18 cellular contexts compared by ENCODE assay signal in genomic region chr10:75513292-75513691, GRCh38.
DNase-seq lines count a peak whose midpoint lies in the region; ATAC-seq and TF ChIP-seq lines count a peak whose summit lies in the region.
"Had no signal": no experiment of that assay in that cellular context is flagged by ENCODE, and none has a peak within 500 bp of the region (broad histone marks: within the 10 kb centered on the region; RNA-seq: fewer than 3 reads in every experiment).

No MANE protein-coding gene starts in this region.

- H3K27ac Mint-ChIP-seq in nephron progenitor cell, result peak overlapping the region; percentile 79
- H3K27ac Mint-ChIP-seq in stimulated activated naive CD8-positive, alpha-beta T cell treated with anti-CD3 and anti-CD28 coated beads, Interleukin-15, amount 100 ng/mL, for 72 hours, result peak overlapping the region in 1 of 2 donors; percentile 56
- H3K27ac Mint-ChIP-seq: CD8-positive, alpha-beta memory T cell; HFFc6 had no signal

- H3K36me3 Mint-ChIP-seq in nephron progenitor cell (ENCODE audit: low read depth), result peaks cover 31% of the 10 kb centered on the region
- H3K36me3 Mint-ChIP-seq: CD8-positive, alpha-beta memory T cell had no signal

- H3K36me3 ChIP-seq in HEK293 (ENCODE audit: control insufficient read depth in 2 of 2, insufficient read depth in 1 of 2, low read length in 2 of 2) (no peaks in the 10 kb centered on the region), esophagus muscularis mucosa (no peaks in the 10 kb centered on the region), thoracic aorta (no peaks in the 10 kb centered on the region)
- H3K36me3 ChIP-seq: HAP-1 had no signal

- H3K4me1 Mint-ChIP-seq in nephron progenitor cell, result peaks cover 55% of the 10 kb centered on the region
- peaks cover 10% of the 10 kb centered on the region for H3K4me1 Mint-ChIP-seq in stimulated activated naive CD8-positive, alpha-beta T cell treated with anti-CD3 and anti-CD28 coated beads, Interleukin-15, amount 100 ng/mL, for 72 hours

- peaks cover 41% of the 10 kb centered on the region for H3K9me3 Mint-ChIP-seq in nephron progenitor cell
- H3K9me3 Mint-ChIP-seq in stimulated activated naive CD8-positive, alpha-beta T cell treated with anti-CD3 and anti-CD28 coated beads, Interleukin-15, amount 100 ng/mL, for 72 hours, result peaks cover 0 to 7% of the 10 kb centered on the region in 2 donors
- H3K9me3 Mint-ChIP-seq: HFFc6 had no signal

- peak overlapping the region; percentile 33; the same call in 1 of the 2 replicates for H3K27ac ChIP-seq in HEK293 (ENCODE audit: extremely low read depth, low read depth, low read length)
- peak overlapping the region in 3 of 4 donors; percentile 20 to 47 (median 32) for H3K27ac ChIP-seq in esophagus muscularis mucosa (replicated peaks in 1 of 4)
- peak overlapping the region in 1 of 2 donors; percentile 26 for H3K27ac ChIP-seq in thoracic aorta
- H3K27ac ChIP-seq: A549, HL-60 had no signal

- WGBS in esophagus muscularis mucosa, result 75% methylated on average over 4 of the region's 4 CpGs

- H3K4me1 ChIP-seq in HEK293 (ENCODE audit: control insufficient read depth, insufficient read depth, low read length), result peaks cover 21% of the 10 kb centered on the region
- peaks cover 4 to 59% (median 49%) of the 10 kb centered on the region in 4 donors for H3K4me1 ChIP-seq in esophagus muscularis mucosa
- peaks cover 6 to 53% of the 10 kb centered on the region in 2 donors for H3K4me1 ChIP-seq in thoracic aorta (ENCODE audit: control insufficient read depth in 1 of 2, low read depth in 2 of 2)
- H3K4me1 ChIP-seq: HAP-1 had no signal

- intact Hi-C loops in esophagus muscularis mucosa (cut with DNase I), result no loop called here

- H3K27me3 Mint-ChIP-seq in nephron progenitor cell (ENCODE audit: low read depth, poor library complexity), result peaks cover 14% of the 10 kb centered on the region
- peaks cover 20% of the 10 kb centered on the region for H3K27me3 Mint-ChIP-seq in stimulated activated naive CD8-positive, alpha-beta T cell treated with anti-CD3 and anti-CD28 coated beads, Interleukin-15, amount 100 ng/mL, for 72 hours

- no peak for TF ChIP-seq EP300 in esophagus muscularis mucosa (IDR thresholded peaks at IDR 0.05)

- no peaks in the 10 kb centered on the region for H3K27me3 ChIP-seq in esophagus muscularis mucosa
- H3K27me3 ChIP-seq in thoracic aorta (replicated peaks; ENCODE audit: insufficient read depth), result no peaks in the 10 kb centered on the region

- H3K9me3 ChIP-seq in HEK293 (ENCODE audit: control insufficient read depth, insufficient read depth, low read depth, low read length) (no peaks in the 10 kb centered on the region), esophagus muscularis mucosa (no peaks in the 10 kb centered on the region), thoracic aorta (no peaks in the 10 kb centered on the region)
- H3K9me3 ChIP-seq: HAP-1 had no signal

- CTCF ChIA-PET in HEK293 (lab: Yijun Ruan, JAX), result no interaction called here

- H3K4me3 ChIP-seq in HEK293 (ENCODE audit: low read depth, low read length) (no peak overlapping the region), esophagus muscularis mucosa (no peak overlapping the region), thoracic aorta (peak overlapping the region; percentile 13)
- H3K4me3 ChIP-seq: A549, GM12878, HAP-1, K562 had no signal

- H3K4me3 Mint-ChIP-seq in nephron progenitor cell, result peak overlapping the region; percentile 59
- no peak overlapping the region for H3K4me3 Mint-ChIP-seq in stimulated activated naive CD8-positive, alpha-beta T cell treated with anti-CD3 and anti-CD28 coated beads, Interleukin-15, amount 100 ng/mL, for 72 hours
- H3K4me3 Mint-ChIP-seq: CD14-positive monocyte; CD8-positive, alpha-beta memory T cell; HFFc6 had no signal

- DNase-seq in esophagus muscularis mucosa (ENCODE audit: extremely low spot score), result no peak
- no peak for DNase-seq in nephron progenitor cell
- DNase-seq in thoracic aorta (ENCODE audit: low spot score), result no peak
- DNase-seq in stimulated activated naive CD8-positive, alpha-beta T cell treated with anti-CD3 and anti-CD28 coated beads, Interleukin-15, amount 100 ng/mL, for 72 hours, result no peak
- DNase-seq in cerebellum (ENCODE audit: low spot score), result no peak
- no peak for DNase-seq in NCI-H524 treated with DMSO at 0.1 percent for 48 hours (lab: John Stamatoyannopoulos, UW)
- DNase-seq in germinal center (ENCODE audit: low spot score), result no peak
- DNase-seq: Calu3; CD8-positive, alpha-beta memory T cell; DMS79; HFFc6 had no signal

- no peak for TF ChIP-seq POLR2A in esophagus muscularis mucosa (IDR thresholded peaks at IDR 0.05; ENCODE audit: low read depth)

- TF ChIP-seq CTCF in HEK293 (tag by site-specific recombination; IDR thresholded peaks at IDR 0.05), result no peak
- TF ChIP-seq CTCF in esophagus muscularis mucosa (IDR thresholded peaks at IDR 0.05), result no peak
- no peak for TF ChIP-seq CTCF in nephron progenitor cell (IDR thresholded peaks at IDR 0.05)
- no peak for TF ChIP-seq CTCF in thoracic aorta (IDR thresholded peaks at IDR 0.05)

- POLR2A ChIA-PET in HEK293 (lab: Yijun Ruan, JAX), result no interaction called here

- ATAC-seq in thoracic aorta (ENCODE audit: insufficient number of reproducible peaks, low FRiP score, low read depth), result no peak
- ATAC-seq in stimulated activated naive CD8-positive, alpha-beta T cell treated with anti-CD3 and anti-CD28 coated beads, Interleukin-15, amount 100 ng/mL, for 72 hours, result no peak
- ATAC-seq: A549, GM12878, K562 had no signal

TF ChIP-seq in HEK293, 187 proteins besides CTCF, POLR2A, EP300 and RAD21:
- TF ChIP-seq ZNF660 (tag by site-specific recombination; IDR thresholded peaks at IDR 0.05) (no peak), ZBTB7A (tag by site-specific recombination; IDR thresholded peaks at IDR 0.05; ENCODE audit: low read depth) (no peak), ZNF184 (tag by site-specific recombination; IDR thresholded peaks at IDR 0.05) (no peak), ZNF529 (tag by site-specific recombination; IDR thresholded peaks at IDR 0.05; ENCODE audit: insufficient replicate concordance) (no peak), KLF1 (tag by site-specific recombination; IDR thresholded peaks at IDR 0.05) (no peak), REST (tag by site-specific recombination; IDR thresholded peaks at IDR 0.05) (no peak), ZSCAN30 (tag by site-specific recombination; IDR thresholded peaks at IDR 0.05) (no peak), ZNF544 (tag by site-specific recombination; IDR thresholded peaks at IDR 0.05) (no peak), ZNF366 (tag by site-specific recombination; conservative IDR thresholded peaks at IDR 0.05) (no peak)
